9 cellular contexts compared by ENCODE assay signal in genomic region chr16:19138601-19139000, GRCh38. TPM values are rescaled to one million over a fixed set of nuclear protein-coding genes. Genes with fewer than 3 reads are reported as not detected.
DNase-seq lines count a peak whose midpoint lies in the region; ATAC-seq and TF ChIP-seq lines count a peak whose summit lies in the region.
"Had no signal": no experiment of that assay in that cellular context is flagged by ENCODE, and none has a peak within 500 bp of the region (broad histone marks: within the 10 kb centered on the region; RNA-seq: fewer than 3 reads in every experiment).

No MANE protein-coding gene starts in this region.

- no peak overlapping the region for H3K4me3 Mint-ChIP-seq in activated T-cell treated with anti-CD3 and anti-CD28 coated beads, Interleukin-2, amount 50 U/mL, for 72 hours
- H3K4me3 Mint-ChIP-seq in activated CD4-positive, alpha-beta memory T cell treated with anti-CD3 and anti-CD28 coated beads, Interleukin-2, amount 10 ng/mL, durations not matched to agents 7 days and 5 days: no peak overlapping the region

- peaks cover 30% of the 10 kb centered on the region for H3K27me3 Mint-ChIP-seq in activated T-cell treated with anti-CD3 and anti-CD28 coated beads, Interleukin-2, amount 50 U/mL, for 72 hours (ENCODE audit: low read depth)
- H3K27me3 Mint-ChIP-seq in activated CD4-positive, alpha-beta memory T cell treated with anti-CD3 and anti-CD28 coated beads, Interleukin-2, amount 10 ng/mL, durations not matched to agents 7 days and 5 days: peaks cover 18% of the 10 kb centered on the region

- ATAC-seq in HG03342 (IDR thresholded peaks at IDR 0.05; ENCODE audit: unreplicated experiment): no peak
- no peak for ATAC-seq in activated T-cell treated with anti-CD3 and anti-CD28 coated beads, Interleukin-2, amount 50 U/mL, for 72 hours (replicated peaks in 1 of 2)

- CTCF ChIA-PET in activated CD4-positive, alpha-beta memory T cell treated with anti-CD3 and anti-CD28 coated beads, Interleukin-2, amount 10 ng/mL, durations not matched to agents 7 days and 5 days (lab: Charles Lee): interaction anchor here (2.0 kb wide), 1 partner anchor 41 kb away, joined by 7 read pairs; no protein-coding TSS in a partner anchor

- no peaks in the 10 kb centered on the region for H3K36me3 Mint-ChIP-seq in activated T-cell treated with anti-CD3 and anti-CD28 coated beads, Interleukin-2, amount 50 U/mL, for 72 hours (ENCODE audit: insufficient read depth in 2 of 2)
- H3K36me3 Mint-ChIP-seq in activated CD4-positive, alpha-beta memory T cell treated with anti-CD3 and anti-CD28 coated beads, Interleukin-2, amount 10 ng/mL, durations not matched to agents 7 days and 5 days (ENCODE audit: low read depth): no peaks in the 10 kb centered on the region

- H3K4me3 ChIP-seq in fibroblast of mammary gland (ENCODE audit: control insufficient read depth, low read depth, low read length): no peak overlapping the region
- H3K4me3 ChIP-seq: cardiac muscle cell had no signal

- H3K4me1 Mint-ChIP-seq in activated T-cell treated with anti-CD3 and anti-CD28 coated beads, Interleukin-2, amount 50 U/mL, for 72 hours (ENCODE audit: low read depth): no peaks in the 10 kb centered on the region
- H3K4me1 Mint-ChIP-seq in activated CD4-positive, alpha-beta memory T cell treated with anti-CD3 and anti-CD28 coated beads, Interleukin-2, amount 10 ng/mL, durations not matched to agents 7 days and 5 days: no peaks in the 10 kb centered on the region

- DNase-seq in EL (peak; percentile 74), NCI-H774 (lab: John Stamatoyannopoulos, UW) (peak; percentile 40), fibroblast of mammary gland (ENCODE audit: low read depth) (peak; percentile 68), pons (ENCODE audit: low spot score) (peak; percentile 46), T-helper 2 cell (no peak)
- DNase-seq in activated T-cell treated with anti-CD3 and anti-CD28 coated beads, Interleukin-2, amount 50 U/mL, for 72 hours: no peak
- DNase-seq in activated CD4-positive, alpha-beta memory T cell treated with anti-CD3 and anti-CD28 coated beads, Interleukin-2, amount 10 ng/mL, durations not matched to agents 7 days and 5 days: no peak

- H3K27ac Mint-ChIP-seq in activated T-cell treated with anti-CD3 and anti-CD28 coated beads, Interleukin-2, amount 50 U/mL, for 72 hours: no peak overlapping the region
- no peak overlapping the region for H3K27ac Mint-ChIP-seq in activated CD4-positive, alpha-beta memory T cell treated with anti-CD3 and anti-CD28 coated beads, Interleukin-2, amount 10 ng/mL, durations not matched to agents 7 days and 5 days

- no peak for TF ChIP-seq CTCF in fibroblast of mammary gland (conservative IDR thresholded peaks at IDR 0.05; ENCODE audit: control insufficient read depth, insufficient read depth, low read depth, low read length)

- H3K9me3 Mint-ChIP-seq in activated T-cell treated with anti-CD3 and anti-CD28 coated beads, Interleukin-2, amount 50 U/mL, for 72 hours: no peaks in the 10 kb centered on the region
- H3K9me3 Mint-ChIP-seq in activated CD4-positive, alpha-beta memory T cell treated with anti-CD3 and anti-CD28 coated beads, Interleukin-2, amount 10 ng/mL, durations not matched to agents 7 days and 5 days: no peaks in the 10 kb centered on the region

- POLR2A ChIA-PET in activated CD4-positive, alpha-beta memory T cell treated with anti-CD3 and anti-CD28 coated beads, Interleukin-2, amount 10 ng/mL, durations not matched to agents 7 days and 5 days (lab: Charles Lee): no interaction called here

RNA-seq across cellular contexts. Expression of gene ITPRIPL2, which starts 24.8 kb away (rescaled TPM):
- total RNA-seq in activated T-cell treated with anti-CD3 and anti-CD28 coated beads, Interleukin-2, amount 50 U/mL, for 72 hours: 1 to 10 TPM; 6.7 to 9.3 TPM
- total RNA-seq in activated CD4-positive, alpha-beta memory T cell treated with anti-CD3 and anti-CD28 coated beads, Interleukin-2, amount 10 ng/mL, durations not matched to agents 7 days and 5 days: 10 to 100 TPM; 11.1 to 11.2 TPM

RNA-seq across cellular contexts. Expression of gene SYT17, which starts 29.4 kb away (rescaled TPM):
- total RNA-seq in activated T-cell treated with anti-CD3 and anti-CD28 coated beads, Interleukin-2, amount 50 U/mL, for 72 hours: under 1 TPM; 0.36 to 0.39 TPM
- not detected for total RNA-seq in activated CD4-positive, alpha-beta memory T cell treated with anti-CD3 and anti-CD28 coated beads, Interleukin-2, amount 10 ng/mL, durations not matched to agents 7 days and 5 days

Comparison
In these comparisons a context has a peak if more than half of its experiments do, and no peak if none do; other contexts are left out.
1. DNase-seq: peak in EL (single experiment), NCI-H774 (single experiment), fibroblast of mammary gland (single experiment) and pons (single experiment); none in activated T-cell treated with anti-CD3 and anti-CD28 coated beads, Interleukin-2, amount 50 U/mL, for 72 hours (0 of 2), T-helper 2 cell (0 of 5) and activated CD4-positive, alpha-beta memory T cell treated with anti-CD3 and anti-CD28 coated beads, Interleukin-2, amount 10 ng/mL, durations not matched to agents 7 days and 5 days (single experiment).